ENCODE assay signal across 37 cellular contexts in genomic region chr16:23310744-23311143, GRCh38. TPM values are rescaled to one million over a fixed set of nuclear protein-coding genes. Genes with fewer than 3 reads are reported as not detected.
"Had no signal": no experiment of that assay in that cellular context is flagged by ENCODE, and none has a peak within 500 bp of the region (broad histone marks: within the 10 kb centered on the region; RNA-seq: fewer than 3 reads in every experiment).

No MANE protein-coding gene starts in this region.

- H3K27me3 ChIP-seq: adrenal gland, ascending aorta, body of pancreas, brain microvascular endothelial cell, breast epithelium had no signal

- H3K4me3 ChIP-seq: adrenal gland, ascending aorta, body of pancreas, breast epithelium, cardiac muscle cell had no signal

- H3K4me1 ChIP-seq: adrenal gland, ascending aorta, body of pancreas, breast epithelium had no signal

- H3K27ac ChIP-seq: adrenal gland, ascending aorta, body of pancreas, brain microvascular endothelial cell, breast epithelium, cardiac muscle cell had no signal

- H3K36me3 ChIP-seq: adrenal gland, ascending aorta, brain microvascular endothelial cell, breast epithelium, cardiac muscle cell had no signal

- H3K9me3 ChIP-seq: adrenal gland, ascending aorta, body of pancreas had no signal

- ATAC-seq: activated naive CD4-positive, alpha-beta T cell treated with anti-CD3 and anti-CD28 coated beads, Interleukin-2, amount 50 U/mL, for 72 hours; activated naive CD8-positive, alpha-beta T cell treated with anti-CD3 and anti-CD28 coated beads, Interleukin-2, amount 50 U/mL, for 24 hours; activated T-cell treated with anti-CD3 and anti-CD28 coated beads, Interleukin-2, amount 50 U/mL, for 4 hours; activated T-cell treated with anti-CD3 and anti-CD28 coated beads, Interleukin-2, amount 50 U/mL, for 72 hours; activated T-helper 17 cell treated with anti-CD3 and anti-CD28 coated beads, Interleukin-2, amount 50 U/mL, for 72 hours; body of pancreas had no signal

- DNase-seq: activated effector memory CD4-positive, alpha-beta T cell treated with anti-CD3 and anti-CD28 coated beads, Interleukin-2, amount 50 U/mL, for 16 hours; activated effector memory CD4-positive, alpha-beta T cell treated with Interleukin-2 at 50 U/mL for 16 hours; activated gamma-delta T cell; activated gamma-delta T cell treated with Interleukin-2 at 50 U/mL for 16 hours; activated naive CD4-positive, alpha-beta T cell; activated naive CD4-positive, alpha-beta T cell treated with anti-CD3 and anti-CD28 coated beads for 36 hours; activated naive CD4-positive, alpha-beta T cell treated with anti-CD3 and anti-CD28 coated beads, Interleukin-2, amount 10 ng/mL, durations not matched to agents 7 days and 5 days; activated naive CD4-positive, alpha-beta T cell treated with anti-CD3 and anti-CD28 coated beads, Interleukin-2, amount 50 U/mL, for 16 hours; activated naive CD4-positive, alpha-beta T cell treated with Interleukin-2 at 50 U/mL for 16 hours; activated naive CD8-positive, alpha-beta T cell treated with anti-CD3 and anti-CD28 coated beads for 36 hours; activated naive CD8-positive, alpha-beta T cell treated with anti-CD3 and anti-CD28 coated beads, Interleukin-2, amount 10 ng/mL, durations not matched to agents 7 days and 5 days; activated naive CD8-positive, alpha-beta T cell treated with anti-CD3 and anti-CD28 coated beads, Interleukin-2, amount 50 U/mL, for 24 hours; activated T-cell treated with anti-CD3 and anti-CD28 coated beads, Interleukin-2, amount 50 U/mL, for 4 hours; activated T-cell treated with anti-CD3 and anti-CD28 coated beads, Interleukin-2, amount 50 U/mL, for 48 hours; activated T-cell treated with anti-CD3 and anti-CD28 coated beads, Interleukin-2, amount 50 U/mL, for 72 hours; adrenal gland; amniotic stem cell; amygdala; anterior cingulate cortex; body of pancreas; brain microvascular endothelial cell; caudate nucleus; central memory CD4-positive, alpha-beta T cell; cerebellar nuclear complex had no signal

- FAIRE-seq: astrocyte, bronchial epithelial cell, colon had no signal

RNA-seq across cellular contexts. Expression of gene SCNN1B, which starts 8.6 kb away (rescaled TPM):
- total RNA-seq: activated naive CD4-positive, alpha-beta T cell treated with anti-CD3 and anti-CD28 coated beads for 36 hours; activated naive CD4-positive, alpha-beta T cell treated with anti-CD3 and anti-CD28 coated beads, Interleukin-2, amount 50 U/mL, for 72 hours; activated naive CD8-positive, alpha-beta T cell treated with anti-CD3 and anti-CD28 coated beads for 36 hours; activated naive CD8-positive, alpha-beta T cell treated with anti-CD3 and anti-CD28 coated beads, Interleukin-2, amount 10 ng/mL, durations not matched to agents 7 days and 5 days; activated T-cell treated with anti-CD3 and anti-CD28 coated beads, Interleukin-2, amount 50 U/mL, for 4 hours; activated T-cell treated with anti-CD3 and anti-CD28 coated beads, Interleukin-2, amount 50 U/mL, for 72 hours; activated T-helper 1 cell treated with anti-CD3 and anti-CD28 coated beads, Interleukin-12 subunit alpha, Interleukin-12 subunit beta, Interleukin-2, Interleukin-4 antibody, amounts not matched to agents 30 ng/mL and 10 ng/mL and 1 ng/mL, durations not matched to agents 14 hours and 24 hours and 36 hours; activated T-helper 17 cell treated with anti-CD3 and anti-CD28 coated beads, Interleukin-2, amount 50 U/mL, for 72 hours; activated T-helper 2 cell treated with anti-CD3 and anti-CD28 coated beads, Interferon-gamma antibody, Interleukin-2, Interleukin-4, amounts not matched to agents 10 μg/mL and 5 μg/mL and 100 μg/mL, durations not matched to agents 14 hours and 24 hours and 36 hours; astrocyte; cardiac muscle cell; cardiac septum; cerebellum; chondrocyte had no signal
- polyA plus RNA-seq: cardiac muscle cell had no signal
